9 cellular contexts compared by ENCODE assay signal in genomic region chr4:212438-213174, GRCh38.
A peak's percentile ranks its signal among the peaks of the same experiment; 100 is the strongest.
DNase-seq lines count a peak whose midpoint lies in the region; ATAC-seq and TF ChIP-seq lines count a peak whose summit lies in the region.
"Had no signal": no experiment of that assay in that cellular context is flagged by ENCODE, and none has a peak within 500 bp of the region (broad histone marks: within the 10 kb centered on the region; RNA-seq: fewer than 3 reads in every experiment).

No MANE protein-coding gene starts in this region.

- H3K27ac Mint-ChIP-seq in activated CD8-positive, alpha-beta memory T cell treated with anti-CD3 and anti-CD28 coated beads, Interleukin-2, amount 10 ng/mL, durations not matched to agents 7 days and 5 days, result no peak overlapping the region
- H3K27ac Mint-ChIP-seq: CD4-positive, CD25-positive, alpha-beta regulatory T cell had no signal

- H3K79me2 ChIP-seq in mesendoderm (ENCODE audit: control insufficient read depth, insufficient read depth, low read length), result peaks cover 29% of the 10 kb centered on the region

- TF ChIP-seq CTCF in testis (IDR thresholded peaks at IDR 0.05), result no peak

- no peaks in the 10 kb centered on the region for H3K4me1 ChIP-seq in mesendoderm (ENCODE audit: control insufficient read depth, low read depth, low read length)
- H3K4me1 ChIP-seq in testis, result no peaks in the 10 kb centered on the region

- peak overlapping the region; percentile 28 for H3K4ac ChIP-seq in mesendoderm (ENCODE audit: low read depth, low read length)

- peak overlapping the region; percentile 3 for H3K4me2 ChIP-seq in mesendoderm (ENCODE audit: low read length)

- no peak overlapping the region for H2AK5ac ChIP-seq in mesendoderm (ENCODE audit: low read length)

- peak; percentile 77 for ATAC-seq in esophagus mucosa
- no peak for ATAC-seq in activated CD8-positive, alpha-beta memory T cell treated with anti-CD3 and anti-CD28 coated beads, Interleukin-2, amount 10 ng/mL, durations not matched to agents 7 days and 5 days

- H2BK15ac ChIP-seq in mesendoderm (replicated peaks; ENCODE audit: low read depth), result no peak overlapping the region

- no peaks in the 10 kb centered on the region for H3K9me3 ChIP-seq in testis

- DNase-seq in activated gamma-delta T cell (lab: John Stamatoyannopoulos, UW) (peak; percentile 7), activated gamma-delta T cell treated with Interleukin-2 at 50 U/mL for 16 hours (no peak), mesendoderm (peak; percentile 98), testis (peak; percentile 95), NOMO-1 (lab: John Stamatoyannopoulos, UW; ENCODE audit: unreplicated experiment in 2 of 2) (no peak), NCI-H2196 (lab: John Stamatoyannopoulos, UW; ENCODE audit: unreplicated experiment) (no peak)
- DNase-seq in activated CD8-positive, alpha-beta memory T cell treated with anti-CD3 and anti-CD28 coated beads, Interleukin-2, amount 10 ng/mL, durations not matched to agents 7 days and 5 days, result no peak

- H4K8ac ChIP-seq in mesendoderm (ENCODE audit: low read depth, low read length), result no peak overlapping the region

- H3K27me3 ChIP-seq in mesendoderm (ENCODE audit: insufficient read depth, low read length, poor library complexity) (no peaks in the 10 kb centered on the region), testis (no peaks in the 10 kb centered on the region)

- CTCF ChIA-PET in activated CD8-positive, alpha-beta memory T cell treated with anti-CD3 and anti-CD28 coated beads, Interleukin-2, amount 10 ng/mL, durations not matched to agents 7 days and 5 days (lab: Charles Lee), result no interaction called here

- intact Hi-C loops in testis (cut with DNase I; ENCODE audit: low total_unique reads), result no loop called here

- WGBS in mesendoderm (ENCODE audit: extremely low coverage, insufficient coverage, low lambda C conversion rate), result no CpG with 5 or more reads among the region's 57 CpGs
- 2 to 4% methylated on average over 20 to 43 of the region's 57 CpGs for WGBS in testis, 2 donors

- H3K36me3 Mint-ChIP-seq in activated CD8-positive, alpha-beta memory T cell treated with anti-CD3 and anti-CD28 coated beads, Interleukin-2, amount 10 ng/mL, durations not matched to agents 7 days and 5 days, result peaks cover 31% of the 10 kb centered on the region

- H3K4me3 Mint-ChIP-seq in activated CD8-positive, alpha-beta memory T cell treated with anti-CD3 and anti-CD28 coated beads, Interleukin-2, amount 10 ng/mL, durations not matched to agents 7 days and 5 days, result no peak overlapping the region

- peak overlapping the region; percentile 93 for H3K9ac ChIP-seq in mesendoderm (ENCODE audit: low read length)

- H2BK5ac ChIP-seq in mesendoderm (ENCODE audit: low read length), result no peak overlapping the region

- H3K4me3 ChIP-seq in mesendoderm (ENCODE audit: low read length) (peak overlapping the region; percentile 89), testis (peak overlapping the region; percentile 67 to 73)

- H3K9me3 Mint-ChIP-seq in activated CD8-positive, alpha-beta memory T cell treated with anti-CD3 and anti-CD28 coated beads, Interleukin-2, amount 10 ng/mL, durations not matched to agents 7 days and 5 days (ENCODE audit: low read depth), result peaks cover 19% of the 10 kb centered on the region

- H3K27me3 Mint-ChIP-seq in activated CD8-positive, alpha-beta memory T cell treated with anti-CD3 and anti-CD28 coated beads, Interleukin-2, amount 10 ng/mL, durations not matched to agents 7 days and 5 days, result no peaks in the 10 kb centered on the region
- H3K27me3 Mint-ChIP-seq: CD4-positive, CD25-positive, alpha-beta regulatory T cell had no signal

- H3K36me3 ChIP-seq in mesendoderm (ENCODE audit: control insufficient read depth, insufficient read depth, low read length), result no peaks in the 10 kb centered on the region
- H3K36me3 ChIP-seq in testis (ENCODE audit: low read depth, missing control alignments), result no peaks in the 10 kb centered on the region

- H3K18ac ChIP-seq in mesendoderm (ENCODE audit: low read length), result peak overlapping the region; percentile 86

- peak overlapping the region; percentile 90 for H3K27ac ChIP-seq in mesendoderm (ENCODE audit: low read depth, low read length)
- peak overlapping the region; percentile 49 to 84 for H3K27ac ChIP-seq in testis

- H3K79me1 ChIP-seq in mesendoderm (ENCODE audit: low read length), result peaks cover 14% of the 10 kb centered on the region

- TF ChIP-seq POLR2A in testis (IDR thresholded peaks at IDR 0.05), result peak; percentile 28

- H2BK120ac ChIP-seq in mesendoderm (ENCODE audit: low read depth, low read length), result no peak overlapping the region

- H3K56ac ChIP-seq in mesendoderm (ENCODE audit: low read length), result peak overlapping the region; percentile 98

- peaks cover 11% of the 10 kb centered on the region for H3K4me1 Mint-ChIP-seq in activated CD8-positive, alpha-beta memory T cell treated with anti-CD3 and anti-CD28 coated beads, Interleukin-2, amount 10 ng/mL, durations not matched to agents 7 days and 5 days

- no peak overlapping the region for H3K23ac ChIP-seq in mesendoderm (ENCODE audit: low read length)

- no peak overlapping the region for H4K5ac ChIP-seq in mesendoderm (ENCODE audit: low read length)

Comparison
In these comparisons a context has a peak if more than half of its experiments do, and no peak if none do; other contexts are left out.
1. DNase-seq: peak in activated gamma-delta T cell (single experiment), mesendoderm (single experiment) and testis (single experiment); none in activated gamma-delta T cell treated with Interleukin-2 at 50 U/mL for 16 hours (single experiment), NOMO-1 (0 of 2), activated CD8-positive, alpha-beta memory T cell treated with anti-CD3 and anti-CD28 coated beads, Interleukin-2, amount 10 ng/mL, durations not matched to agents 7 days and 5 days (single experiment) and NCI-H2196 (single experiment).